1 cellular context compared by ENCODE assay signal in genomic region chr15:45162771-45163507, GRCh38.
A peak's percentile ranks its signal among the peaks of the same experiment; 100 is the strongest.
TF ChIP-seq lines count a peak whose summit lies in the region.

No MANE protein-coding gene starts in this region.

TF ChIP-seq in K562, 482 proteins besides CTCF, POLR2A, EP300 and RAD21 (continued from another document and continues in another):
- TF ChIP-seq, protein P1, sequence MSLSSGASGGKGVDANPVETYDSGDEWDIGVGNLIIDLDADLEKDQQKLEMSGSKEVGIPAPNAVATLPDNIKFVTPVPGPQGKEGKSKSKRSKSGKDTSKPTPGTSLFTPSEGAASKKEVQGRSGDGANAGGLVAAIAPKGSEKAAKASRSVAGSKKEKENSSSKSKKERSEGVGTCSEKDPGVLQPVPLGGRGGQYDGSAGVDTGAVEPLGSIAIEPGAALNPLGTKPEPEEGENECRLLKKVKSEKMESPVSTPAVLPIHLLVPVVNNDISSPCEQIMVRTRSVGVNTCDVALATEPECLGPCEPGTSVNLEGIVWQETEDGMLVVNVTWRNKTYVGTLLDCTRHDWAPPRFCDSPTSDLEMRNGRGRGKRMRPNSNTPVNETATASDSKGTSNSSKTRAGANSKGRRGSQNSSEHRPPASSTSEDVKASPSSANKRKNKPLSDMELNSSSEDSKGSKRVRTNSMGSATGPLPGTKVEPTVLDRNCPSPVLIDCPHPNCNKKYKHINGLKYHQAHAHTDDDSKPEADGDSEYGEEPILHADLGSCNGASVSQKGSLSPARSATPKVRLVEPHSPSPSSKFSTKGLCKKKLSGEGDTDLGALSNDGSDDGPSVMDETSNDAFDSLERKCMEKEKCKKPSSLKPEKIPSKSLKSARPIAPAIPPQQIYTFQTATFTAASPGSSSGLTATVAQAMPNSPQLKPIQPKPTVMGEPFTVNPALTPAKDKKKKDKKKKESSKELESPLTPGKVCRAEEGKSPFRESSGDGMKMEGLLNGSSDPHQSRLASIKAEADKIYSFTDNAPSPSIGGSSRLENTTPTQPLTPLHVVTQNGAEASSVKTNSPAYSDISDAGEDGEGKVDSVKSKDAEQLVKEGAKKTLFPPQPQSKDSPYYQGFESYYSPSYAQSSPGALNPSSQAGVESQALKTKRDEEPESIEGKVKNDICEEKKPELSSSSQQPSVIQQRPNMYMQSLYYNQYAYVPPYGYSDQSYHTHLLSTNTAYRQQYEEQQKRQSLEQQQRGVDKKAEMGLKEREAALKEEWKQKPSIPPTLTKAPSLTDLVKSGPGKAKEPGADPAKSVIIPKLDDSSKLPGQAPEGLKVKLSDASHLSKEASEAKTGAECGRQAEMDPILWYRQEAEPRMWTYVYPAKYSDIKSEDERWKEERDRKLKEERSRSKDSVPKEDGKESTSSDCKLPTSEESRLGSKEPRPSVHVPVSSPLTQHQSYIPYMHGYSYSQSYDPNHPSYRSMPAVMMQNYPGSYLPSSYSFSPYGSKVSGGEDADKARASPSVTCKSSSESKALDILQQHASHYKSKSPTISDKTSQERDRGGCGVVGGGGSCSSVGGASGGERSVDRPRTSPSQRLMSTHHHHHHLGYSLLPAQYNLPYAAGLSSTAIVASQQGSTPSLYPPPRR (CRISPR knock-in tag; IDR thresholded peaks at IDR 0.05; ENCODE audit: borderline replicate concordance), result no peak
- TF ChIP-seq HLTF (IDR thresholded peaks at IDR 0.05) (no peak), EZH2 (IDR thresholded peaks at IDR 0.05; ENCODE audit: borderline replicate concordance, low read depth, low read length) (no peak), EGR1 (conservative IDR thresholded peaks at IDR 0.05) (0 out of 2 replicates have a peak, but pooled peaks have one; percentile 17), E2F8 (IDR thresholded peaks at IDR 0.05; ENCODE audit: low read depth, partially characterized antibody) (no peak), CHCHD3 (CRISPR knock-in tag; IDR thresholded peaks at IDR 0.05) (no peak), AFF1 (IDR thresholded peaks at IDR 0.05; ENCODE audit: low read depth in 1 of 2, partially characterized antibody in 2 of 2) (no peak), SIN3A (IDR thresholded peaks at IDR 0.05; ENCODE audit: borderline replicate concordance in 2 of 2, control insufficient read depth in 1 of 2, low read depth in 2 of 2, low read length in 2 of 2) (no peak), NCOA1 (IDR thresholded peaks at IDR 0.05; ENCODE audit: low read depth) (no peak), SMC3 (conservative IDR thresholded peaks at IDR 0.05; ENCODE audit: insufficient read depth, low read depth, low read length) (peak; percentile 92), POLR2AphosphoS2 (IDR thresholded peaks at IDR 0.05; ENCODE audit: low read length) (no peak), ARNT (IDR thresholded peaks at IDR 0.05) (peak in 1 of 2 experiments; percentile 46; a peak in 1 of 4 replicates), STAG1 (CRISPR knock-in tag; IDR thresholded peaks at IDR 0.05; ENCODE audit: borderline replicate concordance) (peak; percentile 87; the same call in 1 of the 2 replicates), NCOR1 (IDR thresholded peaks at IDR 0.05) (no peak), NCOA4 (IDR thresholded peaks at IDR 0.05; ENCODE audit: partially characterized antibody) (no peak), SMARCA4 (IDR thresholded peaks at IDR 0.05) (no peak), ZNF707 (CRISPR knock-in tag; conservative IDR thresholded peaks at IDR 0.05) (no peak), HOMEZ (CRISPR knock-in tag; IDR thresholded peaks at IDR 0.05) (no peak), BCOR (IDR thresholded peaks at IDR 0.05) (no peak), RFX5 (IDR thresholded peaks at IDR 0.05; ENCODE audit: low read depth, low read length) (no peak), ZNF174 (CRISPR knock-in tag; IDR thresholded peaks at IDR 0.05) (no peak), STAT5B (CRISPR knock-in tag; IDR thresholded peaks at IDR 0.05) (no peak), ZBTB49 (CRISPR knock-in tag; IDR thresholded peaks at IDR 0.05; ENCODE audit: borderline replicate concordance) (no peak), ELK1 (CRISPR knock-in tag; IDR thresholded peaks at IDR 0.05) (no peak), CHAMP1 (IDR thresholded peaks at IDR 0.05) (no peak), HDGF (IDR thresholded peaks at IDR 0.05) (peak; percentile 55; the same call in 1 of the 2 replicates), MEF2A (IDR thresholded peaks at IDR 0.05; ENCODE audit: control insufficient read depth, low read depth, low read length) (no peak), ZC3H8 (IDR thresholded peaks at IDR 0.05) (no peak), ZNF436 (CRISPR knock-in tag; IDR thresholded peaks at IDR 0.05) (no peak)
- TF ChIP-seq, protein P2, sequence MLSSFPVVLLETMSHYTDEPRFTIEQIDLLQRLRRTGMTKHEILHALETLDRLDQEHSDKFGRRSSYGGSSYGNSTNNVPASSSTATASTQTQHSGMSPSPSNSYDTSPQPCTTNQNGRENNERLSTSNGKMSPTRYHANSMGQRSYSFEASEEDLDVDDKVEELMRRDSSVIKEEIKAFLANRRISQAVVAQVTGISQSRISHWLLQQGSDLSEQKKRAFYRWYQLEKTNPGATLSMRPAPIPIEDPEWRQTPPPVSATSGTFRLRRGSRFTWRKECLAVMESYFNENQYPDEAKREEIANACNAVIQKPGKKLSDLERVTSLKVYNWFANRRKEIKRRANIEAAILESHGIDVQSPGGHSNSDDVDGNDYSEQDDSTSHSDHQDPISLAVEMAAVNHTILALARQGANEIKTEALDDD (IDR thresholded peaks at IDR 0.05), result no peak
- TF ChIP-seq, protein P3, sequence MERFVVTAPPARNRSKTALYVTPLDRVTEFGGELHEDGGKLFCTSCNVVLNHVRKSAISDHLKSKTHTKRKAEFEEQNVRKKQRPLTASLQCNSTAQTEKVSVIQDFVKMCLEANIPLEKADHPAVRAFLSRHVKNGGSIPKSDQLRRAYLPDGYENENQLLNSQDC (CRISPR knock-in tag; IDR thresholded peaks at IDR 0.05), result no peak
- TF ChIP-seq, protein P4, sequence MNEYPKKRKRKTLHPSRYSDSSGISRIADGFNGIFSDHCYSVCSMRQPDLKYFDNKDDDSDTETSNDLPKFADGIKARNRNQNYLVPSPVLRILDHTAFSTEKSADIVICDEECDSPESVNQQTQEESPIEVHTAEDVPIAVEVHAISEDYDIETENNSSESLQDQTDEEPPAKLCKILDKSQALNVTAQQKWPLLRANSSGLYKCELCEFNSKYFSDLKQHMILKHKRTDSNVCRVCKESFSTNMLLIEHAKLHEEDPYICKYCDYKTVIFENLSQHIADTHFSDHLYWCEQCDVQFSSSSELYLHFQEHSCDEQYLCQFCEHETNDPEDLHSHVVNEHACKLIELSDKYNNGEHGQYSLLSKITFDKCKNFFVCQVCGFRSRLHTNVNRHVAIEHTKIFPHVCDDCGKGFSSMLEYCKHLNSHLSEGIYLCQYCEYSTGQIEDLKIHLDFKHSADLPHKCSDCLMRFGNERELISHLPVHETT (CRISPR knock-in tag; conservative IDR thresholded peaks at IDR 0.05 in 1 of 2, IDR thresholded peaks at IDR 0.05 in 1 of 2), result no peak
- TF ChIP-seq, protein P5, sequence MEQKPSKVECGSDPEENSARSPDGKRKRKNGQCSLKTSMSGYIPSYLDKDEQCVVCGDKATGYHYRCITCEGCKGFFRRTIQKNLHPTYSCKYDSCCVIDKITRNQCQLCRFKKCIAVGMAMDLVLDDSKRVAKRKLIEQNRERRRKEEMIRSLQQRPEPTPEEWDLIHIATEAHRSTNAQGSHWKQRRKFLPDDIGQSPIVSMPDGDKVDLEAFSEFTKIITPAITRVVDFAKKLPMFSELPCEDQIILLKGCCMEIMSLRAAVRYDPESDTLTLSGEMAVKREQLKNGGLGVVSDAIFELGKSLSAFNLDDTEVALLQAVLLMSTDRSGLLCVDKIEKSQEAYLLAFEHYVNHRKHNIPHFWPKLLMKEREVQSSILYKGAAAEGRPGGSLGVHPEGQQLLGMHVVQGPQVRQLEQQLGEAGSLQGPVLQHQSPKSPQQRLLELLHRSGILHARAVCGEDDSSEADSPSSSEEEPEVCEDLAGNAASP (IDR thresholded peaks at IDR 0.05), result no peak
